ENCODE assay signal across 25 cellular contexts in the genomic region with DNA sequence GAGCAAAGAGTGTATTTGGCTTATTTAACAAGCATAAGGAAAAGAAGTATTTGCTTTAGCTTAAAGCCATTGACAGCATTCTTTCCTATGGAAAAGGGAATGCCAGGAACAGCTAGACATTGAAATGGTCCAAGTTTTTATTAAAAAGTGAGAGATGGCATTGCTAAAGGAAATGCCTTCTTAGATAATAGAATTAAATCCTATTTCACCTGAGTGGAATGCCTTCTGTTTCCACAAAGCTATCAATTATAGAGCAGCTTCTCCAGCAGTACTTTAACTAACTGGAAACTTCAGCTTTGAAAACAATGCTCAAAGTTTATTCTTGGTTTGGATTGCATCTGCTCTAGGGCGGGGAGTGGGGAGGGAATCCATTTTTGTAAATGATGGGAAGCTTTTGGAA.
A peak's percentile ranks its signal among the peaks of the same experiment; 100 is the strongest.
DNase-seq lines count a peak whose midpoint lies in the region; ATAC-seq and TF ChIP-seq lines count a peak whose summit lies in the region.
"Had no signal": no experiment of that assay in that cellular context is flagged by ENCODE, and none has a peak within 500 bp of the region (broad histone marks: within the 10 kb centered on the region; RNA-seq: fewer than 3 reads in every experiment).

No MANE protein-coding gene starts in this region.

- H3K9me3 ChIP-seq in left ventricle myocardium inferior (replicated peaks) (no peaks in the 10 kb centered on the region), heart right ventricle (no peaks in the 10 kb centered on the region), iPS-20b (ENCODE audit: insufficient read depth, low read depth, low read length) (no peaks in the 10 kb centered on the region), neural progenitor cell (ENCODE audit: low read depth) (no peaks in the 10 kb centered on the region), uterus (no peaks in the 10 kb centered on the region)
- H3K9me3 ChIP-seq: A549; BE2C; BLaER1 treated with 17β-estradiol and CSF1 and Interleukin-3, amounts not matched to agents 10 nM and 100 nM; HAP-1 had no signal

- ATAC-seq in heart right ventricle, result no peak
- no peak for ATAC-seq in HG02973 (IDR thresholded peaks at IDR 0.05; ENCODE audit: unreplicated experiment)
- ATAC-seq: A549, GM12878 had no signal

- peaks cover 17% of the 10 kb centered on the region for H3K4me1 Mint-ChIP-seq in neural progenitor cell
- H3K4me1 Mint-ChIP-seq: CD14-positive monocyte; CD8-positive, alpha-beta memory T cell had no signal

- no peaks in the 10 kb centered on the region for H3K27me3 ChIP-seq in left ventricle myocardium inferior (ENCODE audit: low read depth)
- no peaks in the 10 kb centered on the region for H3K27me3 ChIP-seq in heart right ventricle
- H3K27me3 ChIP-seq in iPS-20b (ENCODE audit: insufficient read depth, low read length), result no peaks in the 10 kb centered on the region
- no peaks in the 10 kb centered on the region for H3K27me3 ChIP-seq in neural progenitor cell
- no peaks in the 10 kb centered on the region for H3K27me3 ChIP-seq in uterus
- H3K27me3 ChIP-seq: BE2C; BLaER1 treated with 17β-estradiol and CSF1 and Interleukin-3, amounts not matched to agents 10 nM and 100 nM had no signal

- H3K4me3 Mint-ChIP-seq in neural progenitor cell, result no peak overlapping the region
- H3K4me3 Mint-ChIP-seq: CD14-positive monocyte; CD4-positive, alpha-beta T cell; CD8-positive, alpha-beta memory T cell; HFFc6 had no signal

- H3K4me3 ChIP-seq in left ventricle myocardium inferior (no peak overlapping the region), heart right ventricle (no peak overlapping the region), iPS-20b (ENCODE audit: low read length) (no peak overlapping the region), neural progenitor cell (no peak overlapping the region), uterus (no peak overlapping the region)
- H3K4me3 ChIP-seq: A549; BLaER1 treated with 17β-estradiol and CSF1 and Interleukin-3, amounts not matched to agents 10 nM and 100 nM; GM12878; HAP-1 had no signal

- no peaks in the 10 kb centered on the region for H3K36me3 Mint-ChIP-seq in neural progenitor cell
- H3K36me3 Mint-ChIP-seq: CD14-positive monocyte; CD8-positive, alpha-beta memory T cell had no signal

- intact Hi-C loops in left ventricle myocardium inferior (cut with micrococcal nuclease) (no loop called here), heart right ventricle (cut with DNase I) (loop anchor here in 3 of 10 donors (5.0 to 10.0 kb wide), 2 partner anchors 81 to 83 kb away; partner anchors contain the start of gene CNKSR3 (in 3 of the 3)), uterus (cut with DNase I; ENCODE audit: low total_unique reads) (no loop called here)

- H3K79me2 ChIP-seq in neural progenitor cell (ENCODE audit: low read depth), result no peaks in the 10 kb centered on the region

- H4K20me1 ChIP-seq in neural progenitor cell (ENCODE audit: low read depth), result no peaks in the 10 kb centered on the region
- H4K20me1 ChIP-seq: BLaER1 treated with 17β-estradiol and CSF1 and Interleukin-3, amounts not matched to agents 10 nM and 100 nM had no signal

- WGBS in heart right ventricle, 2 donors, result 81 to 93% methylated on average over 1 of the region's 1 CpG

- no peak overlapping the region for H3K27ac Mint-ChIP-seq in neural progenitor cell
- H3K27ac Mint-ChIP-seq: CD14-positive monocyte; CD4-positive, alpha-beta T cell; HFFc6 had no signal

- peaks cover 8% of the 10 kb centered on the region for H3K27me3 Mint-ChIP-seq in neural progenitor cell (ENCODE audit: insufficient read depth, low read depth)
- H3K27me3 Mint-ChIP-seq: CD4-positive, alpha-beta T cell had no signal

- H2AFZ ChIP-seq in neural progenitor cell (replicated peaks), result no peak overlapping the region

- H3K9me3 Mint-ChIP-seq in neural progenitor cell, result no peaks in the 10 kb centered on the region
- H3K9me3 Mint-ChIP-seq: CD4-positive, alpha-beta T cell; CD8-positive, alpha-beta memory T cell; HFFc6 had no signal

- TF ChIP-seq CTCF in left ventricle myocardium inferior (IDR thresholded peaks at IDR 0.05; ENCODE audit: borderline replicate concordance) (no peak), heart right ventricle (IDR thresholded peaks at IDR 0.05) (no peak), neural progenitor cell (IDR thresholded peaks at IDR 0.05) (no peak), uterus (IDR thresholded peaks at IDR 0.05) (no peak)

- H3K27ac ChIP-seq in left ventricle myocardium inferior (replicated peaks) (peak overlapping the region; percentile 82), heart right ventricle (peak overlapping the region in 5 of 10 donors; percentile 3 to 79 (median 76)), iPS-20b (ENCODE audit: low read length) (no peak overlapping the region), neural progenitor cell (no peak overlapping the region), uterus (peak overlapping the region; percentile 88 to 94)
- H3K27ac ChIP-seq: A549; BLaER1 treated with 17β-estradiol and CSF1 and Interleukin-3, amounts not matched to agents 10 nM and 100 nM had no signal

- H3F3A ChIP-seq in neural progenitor cell (ENCODE audit: low read depth), result peaks cover 16% of the 10 kb centered on the region

- H3K4me1 ChIP-seq in left ventricle myocardium inferior (peaks cover 39% of the 10 kb centered on the region), heart right ventricle (peaks cover 0 to 28% (median 11%) of the 10 kb centered on the region in 9 donors), iPS-20b (ENCODE audit: insufficient read depth, low read length) (peaks cover 16% of the 10 kb centered on the region), neural progenitor cell (peaks cover 40% of the 10 kb centered on the region), uterus (peaks cover 0 to 4% of the 10 kb centered on the region in 2 donors)
- H3K4me1 ChIP-seq: A549; BLaER1 treated with 17β-estradiol and CSF1 and Interleukin-3, amounts not matched to agents 10 nM and 100 nM had no signal

- peak overlapping the region; percentile 40 for H3K4me2 ChIP-seq in neural progenitor cell
- H3K4me2 ChIP-seq: A549; BLaER1 treated with 17β-estradiol and CSF1 and Interleukin-3, amounts not matched to agents 10 nM and 100 nM had no signal

- DNase-seq in left ventricle myocardium inferior (no peak), heart right ventricle (no peak), neural progenitor cell (ENCODE audit: low spot score) (no peak), uterus (no peak), cortex of kidney (lab: John Stamatoyannopoulos, UW) (no peak), amniotic stem cell (lab: John Stamatoyannopoulos, UW) (no peak)
- DNase-seq: 8988T; ACHN; AML-193; BE2C; CD4-positive, alpha-beta T cell; CD8-positive, alpha-beta memory T cell; DMS 273 treated with DMSO at 0.1 percent for 48 hours; DMS79; EL; GDM1; GOT3; HFFc6 had no signal

- no peak for TF ChIP-seq POLR2A in uterus (IDR thresholded peaks at IDR 0.05)

- H3K36me3 ChIP-seq in left ventricle myocardium inferior, result no peaks in the 10 kb centered on the region
- no peaks in the 10 kb centered on the region for H3K36me3 ChIP-seq in heart right ventricle
- no peaks in the 10 kb centered on the region for H3K36me3 ChIP-seq in iPS-20b (ENCODE audit: insufficient read depth, low read depth, low read length)
- H3K36me3 ChIP-seq in neural progenitor cell, result no peaks in the 10 kb centered on the region
- no peaks in the 10 kb centered on the region for H3K36me3 ChIP-seq in uterus
- H3K36me3 ChIP-seq: BE2C; BLaER1 treated with 17β-estradiol and CSF1 and Interleukin-3, amounts not matched to agents 10 nM and 100 nM; HAP-1 had no signal

- peak overlapping the region; percentile 3; the same call in 1 of the 2 replicates for H3K9ac ChIP-seq in iPS-20b (ENCODE audit: low read depth, low read length)
- H3K9ac ChIP-seq in neural progenitor cell, result no peak overlapping the region
- H3K9ac ChIP-seq: BLaER1 treated with 17β-estradiol and CSF1 and Interleukin-3, amounts not matched to agents 10 nM and 100 nM had no signal

Comparison
In these comparisons a context has a peak if more than half of its experiments do, and no peak if none do; other contexts are left out.
1. H3K27ac ChIP-seq: peak in left ventricle myocardium inferior (single experiment) and uterus (2 of 2); none in iPS-20b (single experiment) and neural progenitor cell (single experiment).